9 cellular contexts compared by ENCODE assay signal in genomic region chr12:107990325-107990724, GRCh38.
DNase-seq lines count a peak whose midpoint lies in the region; ATAC-seq and TF ChIP-seq lines count a peak whose summit lies in the region.
"Had no signal": no experiment of that assay in that cellular context is flagged by ENCODE, and none has a peak within 500 bp of the region (broad histone marks: within the 10 kb centered on the region; RNA-seq: fewer than 3 reads in every experiment).

No MANE protein-coding gene starts in this region.

- in situ Hi-C loops in Panc1 (cut with HindIII; ENCODE audit: low pct_unique_long_range_greater_than_20kb, low sequenced_read_pairs) = no loop called here
- in situ Hi-C loops in brain microvascular endothelial cell (cut with HindIII; ENCODE audit: low pct_ligation_motif_present, low sequenced_read_pairs) = no loop called here

- no peak overlapping the region for H3K9ac ChIP-seq in mesendoderm (ENCODE audit: low read length)

- H4K8ac ChIP-seq in mesendoderm (ENCODE audit: low read depth, low read length) = no peak overlapping the region

- H2BK5ac ChIP-seq in mesendoderm (ENCODE audit: low read length) = no peak overlapping the region

- no peak overlapping the region for H2AK5ac ChIP-seq in mesendoderm (ENCODE audit: low read length)

- ATAC-seq in Panc1 (peak; percentile 76; the same call in 1 of the 2 replicates), aorta (ENCODE audit: low FRiP score) (no peak), GM21825 (IDR thresholded peaks at IDR 0.05; ENCODE audit: unreplicated experiment) (no peak)

- H3K18ac ChIP-seq in mesendoderm (ENCODE audit: low read length) = no peak overlapping the region

- H3K4me3 ChIP-seq in Panc1 (ENCODE audit: low read depth in 2 of 2, low read length in 2 of 2) (no peak overlapping the region), brain microvascular endothelial cell (ENCODE audit: low read depth, low read length) (no peak overlapping the region), mesendoderm (ENCODE audit: low read length) (no peak overlapping the region), aorta (ENCODE audit: low read length in 2 of 2) (no peak overlapping the region)

- H3K79me1 ChIP-seq in mesendoderm (ENCODE audit: low read length) = no peaks in the 10 kb centered on the region

- no peak overlapping the region for H2BK15ac ChIP-seq in mesendoderm (replicated peaks; ENCODE audit: low read depth)

- H3K23ac ChIP-seq in mesendoderm (ENCODE audit: low read length) = no peak overlapping the region

- H3K27me3 ChIP-seq in Panc1 (ENCODE audit: control insufficient read depth, insufficient read depth, low read length) = peaks cover 2% of the 10 kb centered on the region
- no peaks in the 10 kb centered on the region for H3K27me3 ChIP-seq in brain microvascular endothelial cell (replicated peaks)
- H3K27me3 ChIP-seq in mesendoderm (ENCODE audit: insufficient read depth, low read length, poor library complexity) = no peaks in the 10 kb centered on the region
- H3K27me3 ChIP-seq in aorta (ENCODE audit: control insufficient read depth in 1 of 2, insufficient read depth in 2 of 2, low read length in 1 of 2) = no peaks in the 10 kb centered on the region

- H3K79me2 ChIP-seq in mesendoderm (ENCODE audit: control insufficient read depth, insufficient read depth, low read length) = no peaks in the 10 kb centered on the region

- peak; percentile 17 for DNase-seq in H4 (ENCODE audit: low spot score)
- no peak for DNase-seq in Panc1 (ENCODE audit: low read depth, low spot score)
- peak; percentile 1 for DNase-seq in brain microvascular endothelial cell
- DNase-seq in mesendoderm = peak; percentile 72
- peak; percentile 50 to 75 for DNase-seq in aorta
- no peak for DNase-seq in AG20443 (ENCODE audit: low spot score)

- H3K27ac ChIP-seq in C4-2B (no peak overlapping the region), Panc1 (ENCODE audit: low read length) (no peak overlapping the region), brain microvascular endothelial cell (no peak overlapping the region), mesendoderm (ENCODE audit: low read depth, low read length) (no peak overlapping the region), aorta (ENCODE audit: low read depth in 1 of 2, low read length in 2 of 2) (no peak overlapping the region)
- H3K27ac ChIP-seq: HL-60 had no signal

- H3K4me1 ChIP-seq in Panc1 (ENCODE audit: control insufficient read depth, insufficient read depth, low read length) (no peaks in the 10 kb centered on the region), mesendoderm (ENCODE audit: control insufficient read depth, low read depth, low read length) (no peaks in the 10 kb centered on the region), aorta (ENCODE audit: control insufficient read depth in 1 of 2, insufficient read depth in 2 of 2, low read length in 2 of 2) (no peaks in the 10 kb centered on the region)

- intact Hi-C loops in Panc1 (cut with micrococcal nuclease; ENCODE audit: unreplicated experiment) (loop anchor here (10.0 kb wide), 1 partner anchor 464 kb away; no protein-coding TSS in a partner anchor), aorta (cut with DNase I) (loop anchor here in 1 of 2 donors (5.0 kb wide), 3 partner anchors 107 to 522 kb away; no protein-coding TSS in a partner anchor)

- H4K5ac ChIP-seq in mesendoderm (ENCODE audit: low read length) = no peak overlapping the region

- WGBS in mesendoderm (ENCODE audit: extremely low coverage, insufficient coverage, low lambda C conversion rate) = no CpG with 5 or more reads among the region's 2 CpGs
- 4 to 8% methylated on average over 2 of the region's 2 CpGs for WGBS in aorta, 2 donors

- TF ChIP-seq CTCF in C4-2B (conservative IDR thresholded peaks at IDR 0.05) (peak; percentile 39), Panc1 (IDR thresholded peaks at IDR 0.05) (peak; percentile 66), brain microvascular endothelial cell (IDR thresholded peaks at IDR 0.05; ENCODE audit: low read depth, low read length, missing control alignments) (peak; percentile 34)

- no peak overlapping the region for H3K4ac ChIP-seq in mesendoderm (ENCODE audit: low read depth, low read length)

- H3K36me3 ChIP-seq in Panc1 (ENCODE audit: control insufficient read depth, insufficient read depth, low read length) (no peaks in the 10 kb centered on the region), brain microvascular endothelial cell (replicated peaks) (no peaks in the 10 kb centered on the region), mesendoderm (ENCODE audit: control insufficient read depth, insufficient read depth, low read length) (no peaks in the 10 kb centered on the region), aorta (ENCODE audit: control insufficient read depth in 1 of 2, insufficient read depth in 2 of 2, low read length in 1 of 2) (no peaks in the 10 kb centered on the region)

- H2BK120ac ChIP-seq in mesendoderm (ENCODE audit: low read depth, low read length) = no peak overlapping the region

- no peak overlapping the region for H3K4me2 ChIP-seq in mesendoderm (ENCODE audit: low read length)

- POLR2A ChIA-PET in Panc1 (lab: Charles Lee) = no interaction called here

- no TSS peak for BruUV-seq in Panc1 (replicated peaks; lab: Mats Ljungman, UMichigan)

- CTCF ChIA-PET in Panc1 (lab: Charles Lee) = interaction anchor here (1.2 kb wide), 1 partner anchor 522 kb away, joined by 3 read pairs; no protein-coding TSS in a partner anchor

- H3K9me3 ChIP-seq in Panc1 (ENCODE audit: control insufficient read depth, insufficient read depth, low read depth, low read length) (no peaks in the 10 kb centered on the region), aorta (ENCODE audit: control insufficient read depth, low read length) (no peaks in the 10 kb centered on the region)

- H3K56ac ChIP-seq in mesendoderm (ENCODE audit: low read length) = no peak overlapping the region

Comparison
In these comparisons a context has a peak if more than half of its experiments do, and no peak if none do; other contexts are left out.
1. DNase-seq: peak in H4 (single experiment), brain microvascular endothelial cell (single experiment), mesendoderm (single experiment) and aorta (2 of 2); none in Panc1 (single experiment) and AG20443 (single experiment).
2. Peak in every context shown above with its lines, with median percentiles within 50 percentile points of each other: CTCF ChIP-seq.